8 cellular contexts compared by ENCODE assay signal in genomic region chr11:48081151-48082010, GRCh38.
DNase-seq lines count a peak whose midpoint lies in the region; ATAC-seq and TF ChIP-seq lines count a peak whose summit lies in the region.

No MANE protein-coding gene starts in this region.

- peak overlapping the region; percentile 19 for H3K27ac Mint-ChIP-seq in activated naive CD4-positive, alpha-beta T cell treated with anti-CD3 and anti-CD28 coated beads, Interleukin-2, amount 10 ng/mL, durations not matched to agents 7 days and 5 days
- peak overlapping the region; percentile 4 for H3K27ac Mint-ChIP-seq in stimulated activated naive B cell treated with anti-CD40 and anti-IgM and Interleukin-4, amounts not matched to agents 10 μg/mL and 1 μg/mL and 100 μg/mL, for 72 hours
- H3K27ac Mint-ChIP-seq in Calu3 (ENCODE audit: unreplicated experiment), result no peak overlapping the region

- BruUV-seq in Calu3 (replicated peaks; lab: Mats Ljungman, UMichigan), result no TSS peak

- H3K36me3 Mint-ChIP-seq in activated naive CD4-positive, alpha-beta T cell treated with anti-CD3 and anti-CD28 coated beads, Interleukin-2, amount 10 ng/mL, durations not matched to agents 7 days and 5 days, result peaks cover 50% of the 10 kb centered on the region
- H3K36me3 Mint-ChIP-seq in stimulated activated naive B cell treated with anti-CD40 and anti-IgM and Interleukin-4, amounts not matched to agents 10 μg/mL and 1 μg/mL and 100 μg/mL, for 72 hours, result peaks cover 4 to 10% of the 10 kb centered on the region in 2 donors
- H3K36me3 Mint-ChIP-seq in Calu3 (ENCODE audit: insufficient read depth, unreplicated experiment), result peaks cover 6% of the 10 kb centered on the region

- peaks cover 4% of the 10 kb centered on the region for H3K9me3 Mint-ChIP-seq in activated naive CD4-positive, alpha-beta T cell treated with anti-CD3 and anti-CD28 coated beads, Interleukin-2, amount 10 ng/mL, durations not matched to agents 7 days and 5 days
- peaks cover 0 to 2% of the 10 kb centered on the region in 2 donors for H3K9me3 Mint-ChIP-seq in stimulated activated naive B cell treated with anti-CD40 and anti-IgM and Interleukin-4, amounts not matched to agents 10 μg/mL and 1 μg/mL and 100 μg/mL, for 72 hours
- no peaks in the 10 kb centered on the region for H3K9me3 Mint-ChIP-seq in Calu3 (ENCODE audit: low read depth, unreplicated experiment)

- H3K4me3 Mint-ChIP-seq in activated naive CD4-positive, alpha-beta T cell treated with anti-CD3 and anti-CD28 coated beads, Interleukin-2, amount 10 ng/mL, durations not matched to agents 7 days and 5 days, result no peak overlapping the region
- H3K4me3 Mint-ChIP-seq in stimulated activated naive B cell treated with anti-CD40 and anti-IgM and Interleukin-4, amounts not matched to agents 10 μg/mL and 1 μg/mL and 100 μg/mL, for 72 hours, result peak overlapping the region in 1 of 2 donors; percentile 54
- no peak overlapping the region for H3K4me3 Mint-ChIP-seq in Calu3 (ENCODE audit: low read depth, unreplicated experiment)

- no peak for TF ChIP-seq CTCF in Calu3 (IDR thresholded peaks at IDR 0.05; ENCODE audit: unreplicated experiment)

- intact Hi-C loops in Calu3 (cut with micrococcal nuclease; ENCODE audit: unreplicated experiment), result no loop called here

- CTCF ChIA-PET in activated naive CD4-positive, alpha-beta T cell treated with anti-CD3 and anti-CD28 coated beads, Interleukin-2, amount 10 ng/mL, durations not matched to agents 7 days and 5 days (lab: Charles Lee), result interaction anchor here (0.8 to 0.9 kb wide), 2 partner anchors 147 kb away, joined by 3 read pairs; no protein-coding TSS in a partner anchor
- CTCF ChIA-PET in Calu3 (lab: Charles Lee), result no interaction called here

- H3K4me1 Mint-ChIP-seq in activated naive CD4-positive, alpha-beta T cell treated with anti-CD3 and anti-CD28 coated beads, Interleukin-2, amount 10 ng/mL, durations not matched to agents 7 days and 5 days, result peaks cover 54% of the 10 kb centered on the region
- peaks cover 25 to 56% of the 10 kb centered on the region in 2 donors for H3K4me1 Mint-ChIP-seq in stimulated activated naive B cell treated with anti-CD40 and anti-IgM and Interleukin-4, amounts not matched to agents 10 μg/mL and 1 μg/mL and 100 μg/mL, for 72 hours
- peaks cover 2% of the 10 kb centered on the region for H3K4me1 Mint-ChIP-seq in Calu3 (ENCODE audit: low read depth, unreplicated experiment)

- DNase-seq in activated naive CD4-positive, alpha-beta T cell treated with anti-CD3 and anti-CD28 coated beads, Interleukin-2, amount 10 ng/mL, durations not matched to agents 7 days and 5 days, result peak; percentile 56
- no peak for DNase-seq in activated naive CD4-positive, alpha-beta T cell treated with anti-CD3 and anti-CD28 coated beads, Interleukin-2, amount 50 U/mL, for 16 hours
- DNase-seq in anterior cingulate cortex (lab: John Stamatoyannopoulos, UW) (peak in 49 of 58 donors; percentile 22 to 90 (median 72)), islet precursor cell (peak; percentile 56), NCI-H774 (lab: John Stamatoyannopoulos, UW) (no peak), Calu3 (no peak)
- no peak for DNase-seq in stimulated activated naive B cell treated with anti-CD40 and anti-IgM and Interleukin-4, amounts not matched to agents 10 μg/mL and 1 μg/mL and 100 μg/mL, for 72 hours

- peak; percentile 61 to 72 for ATAC-seq in stimulated activated naive B cell treated with anti-CD40 and anti-IgM and Interleukin-4, amounts not matched to agents 10 μg/mL and 1 μg/mL and 100 μg/mL, for 72 hours (replicated peaks)
- ATAC-seq in GM18909 (IDR thresholded peaks at IDR 0.05; ENCODE audit: poor library complexity, unreplicated experiment), result no peak

- no peaks in the 10 kb centered on the region for H3K27me3 Mint-ChIP-seq in activated naive CD4-positive, alpha-beta T cell treated with anti-CD3 and anti-CD28 coated beads, Interleukin-2, amount 10 ng/mL, durations not matched to agents 7 days and 5 days
- H3K27me3 Mint-ChIP-seq in stimulated activated naive B cell treated with anti-CD40 and anti-IgM and Interleukin-4, amounts not matched to agents 10 μg/mL and 1 μg/mL and 100 μg/mL, for 72 hours, result no peaks in the 10 kb centered on the region
- no peaks in the 10 kb centered on the region for H3K27me3 Mint-ChIP-seq in Calu3 (ENCODE audit: unreplicated experiment)

Comparison
In these comparisons a context has a peak if more than half of its experiments do, and no peak if none do; other contexts are left out.
1. DNase-seq: peak in activated naive CD4-positive, alpha-beta T cell treated with anti-CD3 and anti-CD28 coated beads, Interleukin-2, amount 10 ng/mL, durations not matched to agents 7 days and 5 days (single experiment), anterior cingulate cortex (49 of 58) and islet precursor cell (single experiment); none in activated naive CD4-positive, alpha-beta T cell treated with anti-CD3 and anti-CD28 coated beads, Interleukin-2, amount 50 U/mL, for 16 hours (single experiment), stimulated activated naive B cell treated with anti-CD40 and anti-IgM and Interleukin-4, amounts not matched to agents 10 μg/mL and 1 μg/mL and 100 μg/mL, for 72 hours (single experiment), NCI-H774 (single experiment) and Calu3 (single experiment).